ENCODE assay signal across 11 cellular contexts in genomic region chr4:146059865-146060264, GRCh38.
DNase-seq lines count a peak whose midpoint lies in the region; ATAC-seq and TF ChIP-seq lines count a peak whose summit lies in the region.
"Had no signal": no experiment of that assay in that cellular context is flagged by ENCODE, and none has a peak within 500 bp of the region (broad histone marks: within the 10 kb centered on the region; RNA-seq: fewer than 3 reads in every experiment).

No MANE protein-coding gene starts in this region.

- H3K4me3 ChIP-seq in GM12864 (ENCODE audit: low read depth, low read length) (no peak overlapping the region; the same call in 1 of the 2 replicates), mesendoderm (ENCODE audit: low read length) (no peak overlapping the region)
- H3K4me3 ChIP-seq: breast epithelium, prostate gland had no signal

- no peak overlapping the region for H3K27ac Mint-ChIP-seq in effector memory CD8-positive, alpha-beta T cell
- H3K27ac Mint-ChIP-seq: activated CD4-positive, alpha-beta T cell treated with anti-CD3 and anti-CD28 coated beads, Interleukin-2, amount 10 ng/mL, durations not matched to agents 24 days and 14 days had no signal

- H3K4ac ChIP-seq in mesendoderm (ENCODE audit: low read depth, low read length): no peak overlapping the region

- no peak for TF ChIP-seq CTCF in GM12864 (IDR thresholded peaks at IDR 0.05; ENCODE audit: low read depth, low read length, missing control alignments)

- WGBS in mesendoderm (ENCODE audit: extremely low coverage, insufficient coverage, low lambda C conversion rate): no CpG with 5 or more reads among the region's 3 CpGs

- no peaks in the 10 kb centered on the region for H3K79me2 ChIP-seq in mesendoderm (ENCODE audit: control insufficient read depth, insufficient read depth, low read length)

- peaks cover 29% of the 10 kb centered on the region in 2 donors for H3K27me3 Mint-ChIP-seq in effector memory CD8-positive, alpha-beta T cell

- H3K36me3 ChIP-seq in mesendoderm (ENCODE audit: control insufficient read depth, insufficient read depth, low read length): no peaks in the 10 kb centered on the region
- H3K36me3 ChIP-seq: breast epithelium, prostate gland had no signal

- H3K4me2 ChIP-seq in mesendoderm (ENCODE audit: low read length): no peak overlapping the region

- no peak overlapping the region for H2BK5ac ChIP-seq in mesendoderm (ENCODE audit: low read length)

- H2BK15ac ChIP-seq in mesendoderm (replicated peaks; ENCODE audit: low read depth): no peak overlapping the region

- no peak overlapping the region for H4K8ac ChIP-seq in mesendoderm (ENCODE audit: low read depth, low read length)

- no peak overlapping the region for H2AK5ac ChIP-seq in mesendoderm (ENCODE audit: low read length)

- H3K18ac ChIP-seq in mesendoderm (ENCODE audit: low read length): no peak overlapping the region

- H3K4me3 Mint-ChIP-seq in effector memory CD8-positive, alpha-beta T cell: no peak overlapping the region
- H3K4me3 Mint-ChIP-seq: activated CD4-positive, alpha-beta T cell treated with anti-CD3 and anti-CD28 coated beads, Interleukin-2, amount 10 ng/mL, durations not matched to agents 24 days and 14 days had no signal

- H3K4me1 Mint-ChIP-seq in effector memory CD8-positive, alpha-beta T cell (ENCODE audit: low read depth in 2 of 2): no peaks in the 10 kb centered on the region
- H3K4me1 Mint-ChIP-seq: activated CD4-positive, alpha-beta T cell treated with anti-CD3 and anti-CD28 coated beads, Interleukin-2, amount 10 ng/mL, durations not matched to agents 24 days and 14 days had no signal

- H3K23ac ChIP-seq in mesendoderm (ENCODE audit: low read length): no peak overlapping the region

- H3K79me1 ChIP-seq in mesendoderm (ENCODE audit: low read length): no peaks in the 10 kb centered on the region

- H3K36me3 Mint-ChIP-seq in effector memory CD8-positive, alpha-beta T cell (ENCODE audit: insufficient read depth): no peaks in the 10 kb centered on the region

- no peaks in the 10 kb centered on the region for H3K27me3 ChIP-seq in mesendoderm (ENCODE audit: insufficient read depth, low read length, poor library complexity)
- H3K27me3 ChIP-seq: breast epithelium had no signal

- no peak overlapping the region for H3K27ac ChIP-seq in mesendoderm (ENCODE audit: low read depth, low read length)
- H3K27ac ChIP-seq: breast epithelium, prostate gland had no signal

- ATAC-seq in GM19463 (IDR thresholded peaks at IDR 0.05; ENCODE audit: unreplicated experiment) (peak; percentile 83), HG03066 (IDR thresholded peaks at IDR 0.05; ENCODE audit: low read depth, unreplicated experiment) (peak; percentile 70)
- ATAC-seq in effector memory CD8-positive, alpha-beta T cell (replicated peaks): peak; percentile 56

- H3K9ac ChIP-seq in mesendoderm (ENCODE audit: low read length): no peak overlapping the region

- H3K4me1 ChIP-seq in mesendoderm (ENCODE audit: control insufficient read depth, low read depth, low read length): no peaks in the 10 kb centered on the region
- H3K4me1 ChIP-seq: breast epithelium, prostate gland had no signal

- H4K5ac ChIP-seq in mesendoderm (ENCODE audit: low read length): no peak overlapping the region

- H3K56ac ChIP-seq in mesendoderm (ENCODE audit: low read length): no peak overlapping the region

- H3K9me3 Mint-ChIP-seq in effector memory CD8-positive, alpha-beta T cell: no peaks in the 10 kb centered on the region

- H2BK120ac ChIP-seq in mesendoderm (ENCODE audit: low read depth, low read length): no peak overlapping the region

- peak; percentile 92 for DNase-seq in GM12864 (ENCODE audit: low read depth)
- no peak for DNase-seq in effector memory CD8-positive, alpha-beta T cell
- DNase-seq in T-helper 2 cell: no peak
- no peak for DNase-seq in mesendoderm
- DNase-seq in NCI-H1092 treated with DMSO at 0.1 percent for 48 hours (lab: John Stamatoyannopoulos, UW): no peak
- no peak for DNase-seq in NCI-H1048 (lab: John Stamatoyannopoulos, UW)
- DNase-seq: activated CD4-positive, alpha-beta T cell treated with anti-CD3 and anti-CD28 coated beads, Interleukin-2, amount 10 ng/mL, durations not matched to agents 24 days and 14 days had no signal
